In genomic region chr1:33036051-33036525, GRCh38 we compare ENCODE assay signal across 1 cellular context.
TF ChIP-seq lines count a peak whose summit lies in the region.

No MANE protein-coding gene starts in this region.

TF ChIP-seq in K562, 482 proteins besides CTCF, POLR2A, EP300 and RAD21 (continued from another document and continues in another):
- peak; percentile 95 for TF ChIP-seq MEIS2 (IDR thresholded peaks at IDR 0.05; ENCODE audit: partially characterized antibody)
- TF ChIP-seq TAF7 (tag; IDR thresholded peaks at IDR 0.05), result no peak
- TF ChIP-seq CREB1 (IDR thresholded peaks at IDR 0.05), result no peak
- TF ChIP-seq CREB1 (CRISPR knock-in tag; IDR thresholded peaks at IDR 0.05), result no peak
- TF ChIP-seq CREBBP (IDR thresholded peaks at IDR 0.05; ENCODE audit: low read depth, low read length), result peak; percentile 39
- peak; percentile 97 for TF ChIP-seq NKRF (IDR thresholded peaks at IDR 0.05; ENCODE audit: borderline replicate concordance)
- 0 out of 2 replicates have a peak, but pooled peaks have one; percentile 20 for TF ChIP-seq CREM (IDR thresholded peaks at IDR 0.05; ENCODE audit: low read depth)
- TF ChIP-seq NBN (IDR thresholded peaks at IDR 0.05; ENCODE audit: low read depth), result peak; percentile 35; the same call in 1 of the 2 replicates
- TF ChIP-seq TOE1 (IDR thresholded peaks at IDR 0.05; ENCODE audit: borderline replicate concordance), result peak; percentile 40; the same call in 1 of the 2 replicates
- TF ChIP-seq TOE1 (CRISPR knock-in tag; IDR thresholded peaks at IDR 0.05; ENCODE audit: borderline replicate concordance, low read depth), result no peak
- no peak for TF ChIP-seq SRSF3 (IDR thresholded peaks at IDR 0.05; ENCODE audit: insufficient read depth, low read length)
- peak; percentile 45; the same call in 1 of the 2 replicates for TF ChIP-seq HDGF (IDR thresholded peaks at IDR 0.05)
- TF ChIP-seq FOXO4 (CRISPR knock-in tag; IDR thresholded peaks at IDR 0.05), result no peak
- TF ChIP-seq, protein P1, sequence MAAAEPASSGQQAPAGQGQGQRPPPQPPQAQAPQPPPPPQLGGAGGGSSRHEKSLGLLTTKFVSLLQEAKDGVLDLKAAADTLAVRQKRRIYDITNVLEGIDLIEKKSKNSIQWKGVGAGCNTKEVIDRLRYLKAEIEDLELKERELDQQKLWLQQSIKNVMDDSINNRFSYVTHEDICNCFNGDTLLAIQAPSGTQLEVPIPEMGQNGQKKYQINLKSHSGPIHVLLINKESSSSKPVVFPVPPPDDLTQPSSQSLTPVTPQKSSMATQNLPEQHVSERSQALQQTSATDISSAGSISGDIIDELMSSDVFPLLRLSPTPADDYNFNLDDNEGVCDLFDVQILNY (CRISPR knock-in tag; IDR thresholded peaks at IDR 0.05), result no peak
- TF ChIP-seq HDAC2 (IDR thresholded peaks at IDR 0.05), result peak; percentile 70
- no peak; the same call in 1 of the 2 replicates for TF ChIP-seq BCOR (IDR thresholded peaks at IDR 0.05)
- TF ChIP-seq, protein P2, sequence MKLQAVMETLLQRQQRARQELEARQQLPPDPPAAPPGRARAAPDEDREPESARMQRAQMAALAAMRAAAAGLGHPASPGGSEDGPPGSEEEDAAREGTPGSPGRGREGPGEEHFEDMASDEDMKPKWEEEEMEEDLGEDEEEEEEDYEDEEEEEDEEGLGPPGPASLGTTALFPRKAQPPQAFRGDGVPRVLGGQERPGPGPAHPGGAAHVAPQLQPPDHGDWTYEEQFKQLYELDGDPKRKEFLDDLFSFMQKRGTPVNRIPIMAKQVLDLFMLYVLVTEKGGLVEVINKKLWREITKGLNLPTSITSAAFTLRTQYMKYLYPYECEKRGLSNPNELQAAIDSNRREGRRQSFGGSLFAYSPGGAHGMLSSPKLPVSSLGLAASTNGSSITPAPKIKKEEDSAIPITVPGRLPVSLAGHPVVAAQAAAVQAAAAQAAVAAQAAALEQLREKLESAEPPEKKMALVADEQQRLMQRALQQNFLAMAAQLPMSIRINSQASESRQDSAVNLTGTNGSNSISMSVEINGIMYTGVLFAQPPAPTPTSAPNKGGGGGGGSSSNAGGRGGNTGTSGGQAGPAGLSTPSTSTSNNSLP (IDR thresholded peaks at IDR 0.05; ENCODE audit: borderline replicate concordance, low read depth, low read length), result 0 out of 2 replicates have a peak, but pooled peaks have one; percentile 29
- TF ChIP-seq RFX5 (IDR thresholded peaks at IDR 0.05; ENCODE audit: low read depth, low read length), result no peak
- TF ChIP-seq SIN3A (IDR thresholded peaks at IDR 0.05; ENCODE audit: borderline replicate concordance in 2 of 2, control insufficient read depth in 1 of 2, low read depth in 2 of 2, low read length in 2 of 2), result peak; percentile 65 to 87; a peak in 2 of 4 replicates
- 0 out of 2 replicates have a peak, but pooled peaks have one; percentile 45 for TF ChIP-seq ZNF232 (CRISPR knock-in tag; IDR thresholded peaks at IDR 0.05)
- peak; percentile 53 for TF ChIP-seq USF2 (CRISPR knock-in tag; IDR thresholded peaks at IDR 0.05)
- TF ChIP-seq SMARCA4 (IDR thresholded peaks at IDR 0.05), result 0 out of 2 replicates have a peak, but pooled peaks have one; percentile 38
- no peak for TF ChIP-seq SETDB1 (IDR thresholded peaks at IDR 0.05; ENCODE audit: low read length)
- TF ChIP-seq ZNF121 (CRISPR knock-in tag; conservative IDR thresholded peaks at IDR 0.05), result 0 out of 2 replicates have a peak, but pooled peaks have one; percentile 20
- TF ChIP-seq HLTF (IDR thresholded peaks at IDR 0.05), result peak; percentile 70; the same call in 1 of the 2 replicates
- no peak for TF ChIP-seq BDP1 (IDR thresholded peaks at IDR 0.05; ENCODE audit: insufficient read depth, insufficient read length)
- TF ChIP-seq, protein P3, sequence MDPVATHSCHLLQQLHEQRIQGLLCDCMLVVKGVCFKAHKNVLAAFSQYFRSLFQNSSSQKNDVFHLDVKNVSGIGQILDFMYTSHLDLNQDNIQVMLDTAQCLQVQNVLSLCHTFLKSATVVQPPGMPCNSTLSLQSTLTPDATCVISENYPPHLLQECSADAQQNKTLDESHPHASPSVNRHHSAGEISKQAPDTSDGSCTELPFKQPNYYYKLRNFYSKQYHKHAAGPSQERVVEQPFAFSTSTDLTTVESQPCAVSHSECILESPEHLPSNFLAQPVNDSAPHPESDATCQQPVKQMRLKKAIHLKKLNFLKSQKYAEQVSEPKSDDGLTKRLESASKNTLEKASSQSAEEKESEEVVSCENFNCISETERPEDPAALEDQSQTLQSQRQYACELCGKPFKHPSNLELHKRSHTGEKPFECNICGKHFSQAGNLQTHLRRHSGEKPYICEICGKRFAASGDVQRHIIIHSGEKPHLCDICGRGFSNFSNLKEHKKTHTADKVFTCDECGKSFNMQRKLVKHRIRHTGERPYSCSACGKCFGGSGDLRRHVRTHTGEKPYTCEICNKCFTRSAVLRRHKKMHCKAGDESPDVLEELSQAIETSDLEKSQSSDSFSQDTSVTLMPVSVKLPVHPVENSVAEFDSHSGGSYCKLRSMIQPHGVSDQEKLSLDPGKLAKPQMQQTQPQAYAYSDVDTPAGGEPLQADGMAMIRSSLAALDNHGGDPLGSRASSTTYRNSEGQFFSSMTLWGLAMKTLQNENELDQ (CRISPR knock-in tag; IDR thresholded peaks at IDR 0.05; ENCODE audit: borderline replicate concordance), result peak; percentile 93; the same call in 1 of the 2 replicates
- TF ChIP-seq SLC30A9 (CRISPR knock-in tag; IDR thresholded peaks at IDR 0.05), result no peak
- TF ChIP-seq TEAD2 (tag; IDR thresholded peaks at IDR 0.05), result 0 out of 2 replicates have a peak, but pooled peaks have one; percentile 34
- TF ChIP-seq BCLAF1 (IDR thresholded peaks at IDR 0.05; ENCODE audit: borderline replicate concordance in 1 of 2, control insufficient read depth in 1 of 2, low read depth in 2 of 2, low read length in 1 of 2), result 0 out of 4 replicates have a peak, but pooled peaks of 1 of the 2 experiments have one; percentile 68
- peak; percentile 65 for TF ChIP-seq TEAD4 (IDR thresholded peaks at IDR 0.05; ENCODE audit: low read length)
- no peak for TF ChIP-seq TEAD4 (CRISPR knock-in tag; IDR thresholded peaks at IDR 0.05; ENCODE audit: borderline replicate concordance)
- TF ChIP-seq, protein P4, sequence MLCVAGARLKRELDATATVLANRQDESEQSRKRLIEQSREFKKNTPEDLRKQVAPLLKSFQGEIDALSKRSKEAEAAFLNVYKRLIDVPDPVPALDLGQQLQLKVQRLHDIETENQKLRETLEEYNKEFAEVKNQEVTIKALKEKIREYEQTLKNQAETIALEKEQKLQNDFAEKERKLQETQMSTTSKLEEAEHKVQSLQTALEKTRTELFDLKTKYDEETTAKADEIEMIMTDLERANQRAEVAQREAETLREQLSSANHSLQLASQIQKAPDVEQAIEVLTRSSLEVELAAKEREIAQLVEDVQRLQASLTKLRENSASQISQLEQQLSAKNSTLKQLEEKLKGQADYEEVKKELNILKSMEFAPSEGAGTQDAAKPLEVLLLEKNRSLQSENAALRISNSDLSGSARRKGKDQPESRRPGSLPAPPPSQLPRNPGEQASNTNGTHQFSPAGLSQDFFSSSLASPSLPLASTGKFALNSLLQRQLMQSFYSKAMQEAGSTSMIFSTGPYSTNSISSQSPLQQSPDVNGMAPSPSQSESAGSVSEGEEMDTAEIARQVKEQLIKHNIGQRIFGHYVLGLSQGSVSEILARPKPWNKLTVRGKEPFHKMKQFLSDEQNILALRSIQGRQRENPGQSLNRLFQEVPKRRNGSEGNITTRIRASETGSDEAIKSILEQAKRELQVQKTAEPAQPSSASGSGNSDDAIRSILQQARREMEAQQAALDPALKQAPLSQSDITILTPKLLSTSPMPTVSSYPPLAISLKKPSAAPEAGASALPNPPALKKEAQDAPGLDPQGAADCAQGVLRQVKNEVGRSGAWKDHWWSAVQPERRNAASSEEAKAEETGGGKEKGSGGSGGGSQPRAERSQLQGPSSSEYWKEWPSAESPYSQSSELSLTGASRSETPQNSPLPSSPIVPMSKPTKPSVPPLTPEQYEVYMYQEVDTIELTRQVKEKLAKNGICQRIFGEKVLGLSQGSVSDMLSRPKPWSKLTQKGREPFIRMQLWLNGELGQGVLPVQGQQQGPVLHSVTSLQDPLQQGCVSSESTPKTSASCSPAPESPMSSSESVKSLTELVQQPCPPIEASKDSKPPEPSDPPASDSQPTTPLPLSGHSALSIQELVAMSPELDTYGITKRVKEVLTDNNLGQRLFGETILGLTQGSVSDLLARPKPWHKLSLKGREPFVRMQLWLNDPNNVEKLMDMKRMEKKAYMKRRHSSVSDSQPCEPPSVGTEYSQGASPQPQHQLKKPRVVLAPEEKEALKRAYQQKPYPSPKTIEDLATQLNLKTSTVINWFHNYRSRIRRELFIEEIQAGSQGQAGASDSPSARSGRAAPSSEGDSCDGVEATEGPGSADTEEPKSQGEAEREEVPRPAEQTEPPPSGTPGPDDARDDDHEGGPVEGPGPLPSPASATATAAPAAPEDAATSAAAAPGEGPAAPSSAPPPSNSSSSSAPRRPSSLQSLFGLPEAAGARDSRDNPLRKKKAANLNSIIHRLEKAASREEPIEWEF (CRISPR knock-in tag; IDR thresholded peaks at IDR 0.05), result no peak
- no peak for TF ChIP-seq ZFPM2 (CRISPR knock-in tag; IDR thresholded peaks at IDR 0.05)
- TF ChIP-seq NFATC3 (IDR thresholded peaks at IDR 0.05), result no peak
- TF ChIP-seq, protein P5, sequence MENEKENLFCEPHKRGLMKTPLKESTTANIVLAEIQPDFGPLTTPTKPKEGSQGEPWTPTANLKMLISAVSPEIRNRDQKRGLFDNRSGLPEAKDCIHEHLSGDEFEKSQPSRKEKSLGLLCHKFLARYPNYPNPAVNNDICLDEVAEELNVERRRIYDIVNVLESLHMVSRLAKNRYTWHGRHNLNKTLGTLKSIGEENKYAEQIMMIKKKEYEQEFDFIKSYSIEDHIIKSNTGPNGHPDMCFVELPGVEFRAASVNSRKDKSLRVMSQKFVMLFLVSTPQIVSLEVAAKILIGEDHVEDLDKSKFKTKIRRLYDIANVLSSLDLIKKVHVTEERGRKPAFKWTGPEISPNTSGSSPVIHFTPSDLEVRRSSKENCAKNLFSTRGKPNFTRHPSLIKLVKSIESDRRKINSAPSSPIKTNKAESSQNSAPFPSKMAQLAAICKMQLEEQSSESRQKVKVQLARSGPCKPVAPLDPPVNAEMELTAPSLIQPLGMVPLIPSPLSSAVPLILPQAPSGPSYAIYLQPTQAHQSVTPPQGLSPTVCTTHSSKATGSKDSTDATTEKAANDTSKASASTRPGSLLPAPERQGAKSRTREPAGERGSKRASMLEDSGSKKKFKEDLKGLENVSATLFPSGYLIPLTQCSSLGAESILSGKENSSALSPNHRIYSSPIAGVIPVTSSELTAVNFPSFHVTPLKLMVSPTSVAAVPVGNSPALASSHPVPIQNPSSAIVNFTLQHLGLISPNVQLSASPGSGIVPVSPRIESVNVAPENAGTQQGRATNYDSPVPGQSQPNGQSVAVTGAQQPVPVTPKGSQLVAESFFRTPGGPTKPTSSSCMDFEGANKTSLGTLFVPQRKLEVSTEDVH (IDR thresholded peaks at IDR 0.05; ENCODE audit: low read depth, partially characterized antibody), result peak; percentile 33
